ENCODE assay signal across 15 cellular contexts in genomic region chr6:53928641-53929339, GRCh38.
DNase-seq lines count a peak whose midpoint lies in the region; ATAC-seq and TF ChIP-seq lines count a peak whose summit lies in the region.
"Had no signal": no experiment of that assay in that cellular context is flagged by ENCODE, and none has a peak within 500 bp of the region (broad histone marks: within the 10 kb centered on the region; RNA-seq: fewer than 3 reads in every experiment).

No MANE protein-coding gene starts in this region.

- no peaks in the 10 kb centered on the region for H3K27me3 Mint-ChIP-seq in activated naive CD8-positive, alpha-beta T cell treated with anti-CD3 and anti-CD28 coated beads for 36 hours
- no peaks in the 10 kb centered on the region for H3K27me3 Mint-ChIP-seq in WTC11 (ENCODE audit: low read depth)

- peak overlapping the region; percentile 76 to 93 for H3K27ac ChIP-seq in esophagus (ENCODE audit: low read depth in 2 of 2, low read length in 1 of 2)
- H3K27ac ChIP-seq: ascending aorta had no signal

- no peak for TF ChIP-seq CTCF in WTC11 (IDR thresholded peaks at IDR 0.05)

- CTCF ChIA-PET in WTC11 (lab: Charles Lee), result no interaction called here

- H3K4me3 Mint-ChIP-seq in activated naive CD8-positive, alpha-beta T cell treated with anti-CD3 and anti-CD28 coated beads for 36 hours, result no peak overlapping the region
- H3K4me3 Mint-ChIP-seq in WTC11, result no peak overlapping the region
- H3K4me3 Mint-ChIP-seq: activated T-helper 1 cell treated with anti-CD3 and anti-CD28 coated beads, Interleukin-12 subunit alpha, Interleukin-12 subunit beta, Interleukin-2, Interleukin-4 antibody, amounts not matched to agents 30 ng/mL and 10 ng/mL and 1 ng/mL, durations not matched to agents 14 hours and 24 hours and 36 hours; T-helper 1 cell treated with Interleukin-12 subunit alpha and Interleukin-12 subunit beta and Interleukin-4 antibody, amounts not matched to agents 30 μg/mL and 1 μg/mL, for 36 hours had no signal

- H3K27ac Mint-ChIP-seq in activated naive CD8-positive, alpha-beta T cell treated with anti-CD3 and anti-CD28 coated beads for 36 hours, result no peak overlapping the region
- no peak overlapping the region for H3K27ac Mint-ChIP-seq in WTC11
- H3K27ac Mint-ChIP-seq: activated T-helper 1 cell treated with anti-CD3 and anti-CD28 coated beads, Interleukin-12 subunit alpha, Interleukin-12 subunit beta, Interleukin-2, Interleukin-4 antibody, amounts not matched to agents 30 ng/mL and 10 ng/mL and 1 ng/mL, durations not matched to agents 14 hours and 24 hours and 36 hours; T-helper 1 cell treated with Interleukin-12 subunit alpha and Interleukin-12 subunit beta and Interleukin-4 antibody, amounts not matched to agents 30 μg/mL and 1 μg/mL, for 36 hours had no signal

- no peaks in the 10 kb centered on the region for H3K36me3 Mint-ChIP-seq in activated naive CD8-positive, alpha-beta T cell treated with anti-CD3 and anti-CD28 coated beads for 36 hours
- H3K36me3 Mint-ChIP-seq in WTC11, result peaks cover 23% of the 10 kb centered on the region

- H3K9me3 ChIP-seq in esophagus (ENCODE audit: control insufficient read depth in 2 of 2, insufficient read depth in 1 of 2, low read depth in 1 of 2, low read length in 1 of 2), result no peaks in the 10 kb centered on the region
- H3K9me3 ChIP-seq: ascending aorta had no signal

- WGBS in esophagus, 2 donors, result 12 to 19% methylated on average over 1 of the region's 1 CpG

- no peak for ATAC-seq in activated CD4-positive, CD25-positive, alpha-beta regulatory T cell treated with anti-CD3 and anti-CD28 coated beads, Interleukin-2, amount 50 U/mL, for 24 hours
- ATAC-seq in WTC11, result no peak

- H3K36me3 ChIP-seq in esophagus (ENCODE audit: control insufficient read depth in 2 of 2, insufficient read depth in 2 of 2, low read length in 1 of 2), result peaks cover 0 to 4% of the 10 kb centered on the region in 2 donors
- H3K36me3 ChIP-seq: ascending aorta had no signal

- no peaks in the 10 kb centered on the region for H3K4me1 Mint-ChIP-seq in activated naive CD8-positive, alpha-beta T cell treated with anti-CD3 and anti-CD28 coated beads for 36 hours
- peaks cover 12% of the 10 kb centered on the region for H3K4me1 Mint-ChIP-seq in WTC11

- peak; percentile 31 for DNase-seq in DMS 273 (lab: John Stamatoyannopoulos, UW; ENCODE audit: unreplicated experiment)
- no peak for DNase-seq in DMS 273 treated with DMSO at 0.1 percent for 48 hours (lab: John Stamatoyannopoulos, UW)
- peak; percentile 14 for DNase-seq in NCI-H1105 (lab: John Stamatoyannopoulos, UW)
- peak; percentile 83 for DNase-seq in pulmonary artery endothelial cell (ENCODE audit: low read depth, low spot score)
- no peak for DNase-seq in activated naive CD8-positive, alpha-beta T cell treated with anti-CD3 and anti-CD28 coated beads for 36 hours
- DNase-seq in WTC11 (ENCODE audit: low spot score), result no peak
- DNase-seq: 8988T; activated CD4-positive, alpha-beta T cell treated with anti-CD3 and anti-CD28 coated beads for 48 hours; KBM-7; NCI-H1930 had no signal

- H3K4me3 ChIP-seq in esophagus (ENCODE audit: low read depth in 1 of 2, low read length in 2 of 2), result peak overlapping the region in 1 of 2 donors; percentile 12
- H3K4me3 ChIP-seq: ascending aorta had no signal

- peaks cover 0 to 9% of the 10 kb centered on the region in 2 donors for H3K4me1 ChIP-seq in esophagus (ENCODE audit: control insufficient read depth in 2 of 2, insufficient read depth in 2 of 2, low read length in 1 of 2)

- H3K27me3 ChIP-seq in esophagus (ENCODE audit: control insufficient read depth in 1 of 2, insufficient read depth in 2 of 2, low read length in 2 of 2), result no peaks in the 10 kb centered on the region
- H3K27me3 ChIP-seq: ascending aorta had no signal

- POLR2A ChIA-PET in WTC11 (lab: Charles Lee), result no interaction called here

- H3K9me3 Mint-ChIP-seq in activated naive CD8-positive, alpha-beta T cell treated with anti-CD3 and anti-CD28 coated beads for 36 hours, result no peaks in the 10 kb centered on the region
- H3K9me3 Mint-ChIP-seq in WTC11, result peaks cover 20% of the 10 kb centered on the region
- H3K9me3 Mint-ChIP-seq: activated T-helper 1 cell treated with anti-CD3 and anti-CD28 coated beads, Interleukin-12 subunit alpha, Interleukin-12 subunit beta, Interleukin-2, Interleukin-4 antibody, amounts not matched to agents 30 ng/mL and 10 ng/mL and 1 ng/mL, durations not matched to agents 14 hours and 24 hours and 36 hours; T-helper 1 cell treated with Interleukin-12 subunit alpha and Interleukin-12 subunit beta and Interleukin-4 antibody, amounts not matched to agents 30 μg/mL and 1 μg/mL, for 36 hours had no signal

TF ChIP-seq in WTC11, 78 proteins besides CTCF, POLR2A, EP300 and RAD21:
- TF ChIP-seq MYBL2 (CRISPR knock-in tag; IDR thresholded peaks at IDR 0.05) (no peak), KAT7 (CRISPR knock-in tag; IDR thresholded peaks at IDR 0.05; ENCODE audit: borderline replicate concordance) (no peak), ESRRA (CRISPR knock-in tag; IDR thresholded peaks at IDR 0.05; ENCODE audit: borderline replicate concordance) (no peak), E2F4 (CRISPR knock-in tag; IDR thresholded peaks at IDR 0.05; ENCODE audit: borderline replicate concordance, low read depth) (no peak), ZNF219 (CRISPR knock-in tag; IDR thresholded peaks at IDR 0.05; ENCODE audit: borderline replicate concordance) (no peak), ATF1 (CRISPR knock-in tag; IDR thresholded peaks at IDR 0.05) (no peak), GTF2I (CRISPR knock-in tag; conservative IDR thresholded peaks at IDR 0.05) (no peak), ATF6 (CRISPR knock-in tag; IDR thresholded peaks at IDR 0.05) (no peak), ZNF121 (CRISPR knock-in tag; IDR thresholded peaks at IDR 0.05) (no peak), TP53 (CRISPR knock-in tag; IDR thresholded peaks at IDR 0.05) (no peak), SOX15 (CRISPR knock-in tag; IDR thresholded peaks at IDR 0.05) (no peak), RELA (CRISPR knock-in tag; IDR thresholded peaks at IDR 0.05; ENCODE audit: borderline replicate concordance) (no peak)
- TF ChIP-seq, protein P1, sequence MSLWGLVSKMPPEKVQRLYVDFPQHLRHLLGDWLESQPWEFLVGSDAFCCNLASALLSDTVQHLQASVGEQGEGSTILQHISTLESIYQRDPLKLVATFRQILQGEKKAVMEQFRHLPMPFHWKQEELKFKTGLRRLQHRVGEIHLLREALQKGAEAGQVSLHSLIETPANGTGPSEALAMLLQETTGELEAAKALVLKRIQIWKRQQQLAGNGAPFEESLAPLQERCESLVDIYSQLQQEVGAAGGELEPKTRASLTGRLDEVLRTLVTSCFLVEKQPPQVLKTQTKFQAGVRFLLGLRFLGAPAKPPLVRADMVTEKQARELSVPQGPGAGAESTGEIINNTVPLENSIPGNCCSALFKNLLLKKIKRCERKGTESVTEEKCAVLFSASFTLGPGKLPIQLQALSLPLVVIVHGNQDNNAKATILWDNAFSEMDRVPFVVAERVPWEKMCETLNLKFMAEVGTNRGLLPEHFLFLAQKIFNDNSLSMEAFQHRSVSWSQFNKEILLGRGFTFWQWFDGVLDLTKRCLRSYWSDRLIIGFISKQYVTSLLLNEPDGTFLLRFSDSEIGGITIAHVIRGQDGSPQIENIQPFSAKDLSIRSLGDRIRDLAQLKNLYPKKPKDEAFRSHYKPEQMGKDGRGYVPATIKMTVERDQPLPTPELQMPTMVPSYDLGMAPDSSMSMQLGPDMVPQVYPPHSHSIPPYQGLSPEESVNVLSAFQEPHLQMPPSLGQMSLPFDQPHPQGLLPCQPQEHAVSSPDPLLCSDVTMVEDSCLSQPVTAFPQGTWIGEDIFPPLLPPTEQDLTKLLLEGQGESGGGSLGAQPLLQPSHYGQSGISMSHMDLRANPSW (CRISPR knock-in tag; conservative IDR thresholded peaks at IDR 0.05; ENCODE audit: low read depth), result no peak
- TF ChIP-seq, protein P2, sequence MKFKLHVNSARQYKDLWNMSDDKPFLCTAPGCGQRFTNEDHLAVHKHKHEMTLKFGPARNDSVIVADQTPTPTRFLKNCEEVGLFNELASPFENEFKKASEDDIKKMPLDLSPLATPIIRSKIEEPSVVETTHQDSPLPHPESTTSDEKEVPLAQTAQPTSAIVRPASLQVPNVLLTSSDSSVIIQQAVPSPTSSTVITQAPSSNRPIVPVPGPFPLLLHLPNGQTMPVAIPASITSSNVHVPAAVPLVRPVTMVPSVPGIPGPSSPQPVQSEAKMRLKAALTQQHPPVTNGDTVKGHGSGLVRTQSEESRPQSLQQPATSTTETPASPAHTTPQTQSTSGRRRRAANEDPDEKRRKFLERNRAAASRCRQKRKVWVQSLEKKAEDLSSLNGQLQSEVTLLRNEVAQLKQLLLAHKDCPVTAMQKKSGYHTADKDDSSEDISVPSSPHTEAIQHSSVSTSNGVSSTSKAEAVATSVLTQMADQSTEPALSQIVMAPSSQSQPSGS (CRISPR knock-in tag; IDR thresholded peaks at IDR 0.05; ENCODE audit: borderline replicate concordance, low read depth), result no peak

Comparison
In these comparisons a context has a peak if more than half of its experiments do, and no peak if none do; other contexts are left out.
1. DNase-seq: peak in DMS 273 (single experiment), NCI-H1105 (single experiment) and pulmonary artery endothelial cell (single experiment); none in DMS 273 treated with DMSO at 0.1 percent for 48 hours (single experiment), activated naive CD8-positive, alpha-beta T cell treated with anti-CD3 and anti-CD28 coated beads for 36 hours (single experiment) and WTC11 (single experiment).